In the genomic region with DNA sequence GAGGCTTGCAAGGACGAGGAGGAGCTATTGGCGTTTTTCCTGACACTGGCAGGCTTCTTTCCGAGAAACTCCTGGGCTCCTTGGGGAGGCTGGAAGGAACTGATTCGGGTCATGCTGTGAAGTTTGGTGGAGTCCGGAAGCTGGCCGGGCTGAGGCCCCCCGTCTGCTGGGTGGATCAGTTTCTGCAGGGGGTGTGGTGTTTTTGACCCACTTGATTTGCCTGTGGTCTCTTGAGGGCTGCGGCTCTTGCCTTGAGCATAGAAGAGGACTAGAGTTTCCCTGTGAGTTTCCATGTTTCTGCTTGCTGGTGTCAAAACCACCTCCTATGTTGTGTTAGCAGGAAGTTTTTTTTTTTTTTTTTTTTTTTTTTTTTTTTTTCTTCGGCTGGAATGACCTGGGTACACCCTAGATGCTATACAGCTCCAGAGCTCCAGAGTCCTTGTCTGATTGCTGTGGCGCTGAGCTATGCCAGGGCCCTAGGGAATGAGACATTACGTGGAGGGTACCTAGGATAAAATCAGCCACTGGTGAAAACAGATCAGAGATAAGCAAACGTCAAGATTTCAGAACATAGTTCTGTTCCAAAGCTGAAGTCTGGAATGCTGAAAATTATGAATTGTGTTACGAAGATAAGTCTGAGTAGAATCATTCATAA, we compare ENCODE assay signal across 8 cellular contexts. TPM values are rescaled to one million over a fixed set of nuclear protein-coding genes. Genes with fewer than 3 reads are reported as not detected.
DNase-seq lines count a peak whose midpoint lies in the region; ATAC-seq and TF ChIP-seq lines count a peak whose summit lies in the region.

No MANE protein-coding gene starts in this region.

- no peaks in the 10 kb centered on the region for H3K9me3 ChIP-seq in HCT116 (ENCODE audit: control insufficient read depth in 1 of 2, insufficient read depth in 1 of 2, low read depth in 1 of 2, low read length in 2 of 2)
- H3K9me3 ChIP-seq in testis: no peaks in the 10 kb centered on the region

- peaks cover 60% of the 10 kb centered on the region for H3K79me2 ChIP-seq in HCT116 (ENCODE audit: insufficient read depth, low read length)

- peak overlapping the region; percentile 96 for H3K4me2 ChIP-seq in HCT116 (ENCODE audit: low read length)

- TSS peak; percentile 65 for BruUV-seq in HCT116 (replicated peaks; lab: Mats Ljungman, UMichigan)

- peaks cover 12 to 32% of the 10 kb centered on the region in 2 experiments for H3K4me1 ChIP-seq in HCT116 (ENCODE audit: control insufficient read depth in 1 of 2, insufficient read depth in 2 of 2, low read length in 2 of 2)
- peaks cover 12% of the 10 kb centered on the region for H3K4me1 ChIP-seq in testis

- POLR2A ChIA-PET in HCT116 (lab: Charles Lee): interaction anchor here (0.7 to 2.3 kb wide), 14 partner anchors 9 to 575 kb away, joined by 3 to 33 read pairs (median 4); no protein-coding TSS in a partner anchor

- H2AFZ ChIP-seq in HCT116 (ENCODE audit: low read depth, low read length, poor library complexity, severe bottlenecking): no peak overlapping the region

- RAD21 ChIA-PET in HCT116 (lab: Charles Lee; ENCODE audit: low non-redundant PET in 1 of 2, low total read pairs in 2 of 2, uncharacterized antibody in 2 of 2, unreplicated experiment in 2 of 2): interaction anchor here (0.7 to 1.5 kb wide), 2 partner anchors 11 to 24 kb away, joined by 3 to 7 read pairs; no protein-coding TSS in a partner anchor

- no peaks in the 10 kb centered on the region for H4K20me1 ChIP-seq in HCT116 (ENCODE audit: insufficient read depth)

- in situ Hi-C loops in GM13977 (cut with MboI; ENCODE audit: low pct_unique_long_range_greater_than_20kb, low sequenced_read_pairs, unreplicated experiment): no loop called here

- 13 to 15% methylated on average over 9 to 13 of the region's 13 CpGs for WGBS in testis, 2 donors

- peak overlapping the region; percentile 100 for H3K9ac ChIP-seq in HCT116 (ENCODE audit: low read length)

- no peak for TF ChIP-seq CTCF in GM13977 (IDR thresholded peaks at IDR 0.05; ENCODE audit: extremely low read depth, insufficient read depth, missing control alignments)
- TF ChIP-seq CTCF in HCT116 (IDR thresholded peaks at IDR 0.05 in 2 of 3, conservative IDR thresholded peaks at IDR 0.05 in 1 of 3; ENCODE audit: borderline replicate concordance in 1 of 3, insufficient read depth in 1 of 3, low read depth in 2 of 3, low read length in 2 of 3): no peak
- no peak for TF ChIP-seq CTCF in cardiac fibroblast (IDR thresholded peaks at IDR 0.05; ENCODE audit: low read depth, low read length)
- no peak for TF ChIP-seq CTCF in testis (IDR thresholded peaks at IDR 0.05)

- H3K27me3 ChIP-seq in HCT116 (ENCODE audit: insufficient read depth, low read length) (no peaks in the 10 kb centered on the region), testis (no peaks in the 10 kb centered on the region)

- no peaks in the 10 kb centered on the region; a peak in 1 of 4 replicates for H3K36me3 ChIP-seq in HCT116 (ENCODE audit: control insufficient read depth in 1 of 2, insufficient read depth in 2 of 2, low read length in 2 of 2)
- no peaks in the 10 kb centered on the region for H3K36me3 ChIP-seq in testis (ENCODE audit: low read depth, missing control alignments)

- no peak for TF ChIP-seq POLR2A in HCT116 (IDR thresholded peaks at IDR 0.05; ENCODE audit: borderline replicate concordance, extremely low read depth, insufficient read depth, insufficient read length)
- TF ChIP-seq POLR2A in testis (IDR thresholded peaks at IDR 0.05): no peak

- DNase-seq in GM13977 (ENCODE audit: low spot score): peak; percentile 85
- DNase-seq in HCT116 (ENCODE audit: low read depth, low spot score): no peak
- peak; percentile 43 for DNase-seq in OCI-M1 (lab: John Stamatoyannopoulos, UW)
- peak; percentile 23 to 76 for DNase-seq in cardiac fibroblast (ENCODE audit: low read depth in 2 of 2)
- DNase-seq in left kidney (ENCODE audit: low read depth, low spot score): peak; percentile 37
- DNase-seq in testis: peak; percentile 55
- no peak for DNase-seq in iPS-NIHi7 (ENCODE audit: extremely low spot score)
- no peak for DNase-seq in NCI-H2029 treated with DMSO at 0.1 percent for 48 hours (lab: John Stamatoyannopoulos, UW)

- H3K27ac ChIP-seq in HCT116 (ENCODE audit: low read depth, low read length) (peak overlapping the region; percentile 85), testis (peak overlapping the region; percentile 74 to 88)

- H3K4me3 ChIP-seq in HCT116 (replicated peaks in 1 of 2; ENCODE audit: low read depth in 1 of 2, low read length in 2 of 2) (peak overlapping the region; percentile 99 to 100), cardiac fibroblast (replicated peaks in 1 of 2; ENCODE audit: low read depth in 2 of 2, low read length in 2 of 2) (peak overlapping the region; percentile 100), testis (peak overlapping the region; percentile 95 to 99)

- ATAC-seq in HCT116: peak; percentile 8; the same call in 1 of the 2 replicates

- H3K9me2 ChIP-seq in HCT116 (ENCODE audit: insufficient read depth): no peaks in the 10 kb centered on the region

- no peak for TF ChIP-seq RAD21 in HCT116 (IDR thresholded peaks at IDR 0.05; ENCODE audit: low read depth)

- CTCF ChIA-PET in HCT116 (lab: Charles Lee): interaction anchor here (0.8 to 1.5 kb wide), 5 partner anchors 24 to 200 kb away, joined by 3 to 8 read pairs (median 5); no protein-coding TSS in a partner anchor

- intact Hi-C loops in HCT116 (cut with micrococcal nuclease) (no loop called here), testis (cut with DNase I; ENCODE audit: low total_unique reads) (no loop called here)

TF ChIP-seq in HCT116, 20 proteins besides CTCF, POLR2A, EP300 and RAD21:
- no peak for TF ChIP-seq POLR2AphosphoS5 (IDR thresholded peaks at IDR 0.05; ENCODE audit: low read depth, low read length)
- TF ChIP-seq ZNF274 (IDR thresholded peaks at IDR 0.05; ENCODE audit: low read depth, low read length): no peak
- no peak for TF ChIP-seq ELF1 (IDR thresholded peaks at IDR 0.05; ENCODE audit: borderline replicate concordance, low read depth)
- no peak for TF ChIP-seq SIN3A (IDR thresholded peaks at IDR 0.05; ENCODE audit: low read depth)
- no peak for TF ChIP-seq REST (IDR thresholded peaks at IDR 0.05; ENCODE audit: low read depth)
- TF ChIP-seq EGR1 (IDR thresholded peaks at IDR 0.05; ENCODE audit: low read depth): no peak
- no peak for TF ChIP-seq ZBTB33 (IDR thresholded peaks at IDR 0.05; ENCODE audit: extremely low read depth, insufficient replicate concordance, low read length)
TF ChIP-seq in HCT116: peak in this region for 0.

RNA-seq across cellular contexts. Expression of gene TBC1D22A, which starts 0.7 kb away (rescaled TPM):
- total RNA-seq in HCT116 (2021; ENCODE audit: unreplicated experiment) (20.9 TPM), testis (10 to 100 TPM; 28.5 to 32.8 TPM)
- polyA plus RNA-seq in HCT116 (2012): 18.6 and 19.1 TPM in 2 replicates
- polyA plus RNA-seq in testis (ENCODE audit: insufficient read depth, low read depth, low replicate concordance): 16.6 TPM

RNA-seq across cellular contexts. Expression of gene CERK, which starts 25.1 kb away (rescaled TPM):
- 35.0 TPM for total RNA-seq in HCT116 (2021; ENCODE audit: unreplicated experiment)
- polyA plus RNA-seq in HCT116 (2012): 24.9 and 28.5 TPM in 2 replicates
- total RNA-seq in testis: 10 to 100 TPM; 14.0 to 17.0 TPM
- polyA plus RNA-seq in testis (ENCODE audit: insufficient read depth, low read depth, low replicate concordance): 21.3 TPM

Comparison
In these comparisons a context has a peak if more than half of its experiments do, and no peak if none do; other contexts are left out.
1. DNase-seq: peak in GM13977 (single experiment), OCI-M1 (single experiment), cardiac fibroblast (2 of 2), left kidney (single experiment) and testis (single experiment); none in HCT116 (single experiment), iPS-NIHi7 (single experiment) and NCI-H2029 treated with DMSO at 0.1 percent for 48 hours (single experiment).
2. Peak in every context shown above with its lines, with median percentiles within 50 percentile points of each other: H3K4me3 ChIP-seq.